2 cellular contexts compared by ENCODE assay signal in genomic region chr6:114042267-114043075, GRCh38.
TF ChIP-seq lines count a peak whose summit lies in the region.

No MANE protein-coding gene starts in this region.

TF ChIP-seq in GM12878, 131 proteins besides CTCF, POLR2A, EP300 and RAD21 (continues in another document):
- TF ChIP-seq CHD2 (IDR thresholded peaks at IDR 0.05; ENCODE audit: borderline replicate concordance, low read depth, low read length): no peak
- TF ChIP-seq NR2F1 (conservative IDR thresholded peaks at IDR 0.05): no peak
- no peak for TF ChIP-seq MYC (IDR thresholded peaks at IDR 0.05; ENCODE audit: insufficient read depth, insufficient read length, insufficient replicate concordance, low read length, severe bottlenecking)
- no peak for TF ChIP-seq SREBF2 (IDR thresholded peaks at IDR 0.05; ENCODE audit: low read length)
- TF ChIP-seq PKNOX1 (IDR thresholded peaks at IDR 0.05): no peak
- TF ChIP-seq JUNB (IDR thresholded peaks at IDR 0.05): no peak
- no peak for TF ChIP-seq ZNF217 (IDR thresholded peaks at IDR 0.05)
- no peak for TF ChIP-seq CBFB (IDR thresholded peaks at IDR 0.05; ENCODE audit: low read depth)
- no peak for TF ChIP-seq SMAD1 (IDR thresholded peaks at IDR 0.05; ENCODE audit: low read depth, partially characterized antibody)
- no peak for TF ChIP-seq SUPT20H (IDR thresholded peaks at IDR 0.05; ENCODE audit: borderline replicate concordance, control insufficient read depth, low read depth, low read length)
- no peak for TF ChIP-seq ZBTB40 (IDR thresholded peaks at IDR 0.05; ENCODE audit: borderline replicate concordance)
- no peak for TF ChIP-seq KLF5 (IDR thresholded peaks at IDR 0.05; ENCODE audit: partially characterized antibody)
- TF ChIP-seq SMC3 (IDR thresholded peaks at IDR 0.05; ENCODE audit: borderline replicate concordance, low read length): no peak
- no peak for TF ChIP-seq E2F8 (IDR thresholded peaks at IDR 0.05; ENCODE audit: low read depth, partially characterized antibody)
- no peak for TF ChIP-seq CHD1 (IDR thresholded peaks at IDR 0.05; ENCODE audit: low read depth, low read length)

TF ChIP-seq in HEK293T, 16 proteins besides CTCF, POLR2A, EP300 and RAD21:
- no peak for TF ChIP-seq ARNT (IDR thresholded peaks at IDR 0.05)
- TF ChIP-seq FOXK2 (IDR thresholded peaks at IDR 0.05): no peak
- TF ChIP-seq TARDBP (IDR thresholded peaks at IDR 0.05): no peak
TF ChIP-seq in HEK293T: peak in this region for 0.
